In the genomic region with DNA sequence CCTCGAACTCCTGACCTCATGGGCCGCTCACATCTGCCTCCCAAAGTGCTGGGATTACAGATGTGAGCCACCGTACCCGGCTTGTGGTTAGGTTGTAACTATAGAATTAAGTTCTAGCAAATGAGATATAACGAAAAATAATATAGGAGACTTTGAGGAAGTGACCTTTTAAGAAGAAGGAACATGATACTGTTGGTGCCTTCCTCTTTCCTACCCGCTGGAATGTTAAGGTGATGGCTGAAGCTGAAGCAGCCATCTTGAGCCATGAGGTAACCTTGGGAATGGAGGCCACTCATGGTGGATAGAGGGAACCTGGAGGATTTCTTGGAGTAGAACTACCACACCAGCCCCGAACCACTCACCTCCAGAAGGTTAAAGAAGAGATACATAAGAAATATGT, we compare ENCODE assay signal across 32 cellular contexts.
"Had no signal": no experiment of that assay in that cellular context is flagged by ENCODE, and none has a peak within 500 bp of the region (broad histone marks: within the 10 kb centered on the region; RNA-seq: fewer than 3 reads in every experiment).

No MANE protein-coding gene starts in this region.

- H3K4me3 Mint-ChIP-seq: activated CD4-positive, alpha-beta memory T cell treated with anti-CD3 and anti-CD28 coated beads for 36 hours; activated CD4-positive, alpha-beta T cell treated with anti-CD3 and anti-CD28 coated beads for 36 hours; activated CD4-positive, alpha-beta T cell treated with anti-CD3 and anti-CD28 coated beads, Interleukin-2, amount 10 ng/mL, durations not matched to agents 24 days and 14 days; activated CD8-positive, alpha-beta memory T cell treated with anti-CD3 and anti-CD28 coated beads, Interleukin-2, amount 10 ng/mL, durations not matched to agents 7 days and 5 days; activated CD8-positive, alpha-beta T cell treated with anti-CD3 and anti-CD28 coated beads, Interleukin-2, amount 10 ng/mL, durations not matched to agents 7 days and 5 days; activated naive CD4-positive, alpha-beta T cell treated with anti-CD3 and anti-CD28 coated beads, Interleukin-2, amount 10 ng/mL, durations not matched to agents 7 days and 5 days; activated naive CD8-positive, alpha-beta T cell treated with anti-CD3 and anti-CD28 coated beads, Interleukin-2, amount 10 ng/mL, durations not matched to agents 7 days and 5 days; activated T-helper 1 cell treated with anti-CD3 and anti-CD28 coated beads, Interleukin-12 subunit alpha, Interleukin-12 subunit beta, Interleukin-2, Interleukin-4 antibody, amounts not matched to agents 30 ng/mL and 10 ng/mL and 1 ng/mL, durations not matched to agents 14 hours and 24 hours and 36 hours; brain; endodermal cell had no signal

- H3K36me3 ChIP-seq: ascending aorta, breast epithelium, cardiac muscle cell, colonic mucosa had no signal

- H3K4me1 Mint-ChIP-seq: activated CD4-positive, alpha-beta T cell treated with anti-CD3 and anti-CD28 coated beads for 36 hours; activated CD4-positive, alpha-beta T cell treated with anti-CD3 and anti-CD28 coated beads, Interleukin-2, amount 10 ng/mL, durations not matched to agents 24 days and 14 days; activated CD8-positive, alpha-beta memory T cell treated with anti-CD3 and anti-CD28 coated beads, Interleukin-2, amount 10 ng/mL, durations not matched to agents 7 days and 5 days; activated naive CD4-positive, alpha-beta T cell treated with anti-CD3 and anti-CD28 coated beads, Interleukin-2, amount 10 ng/mL, durations not matched to agents 7 days and 5 days; activated naive CD8-positive, alpha-beta T cell treated with anti-CD3 and anti-CD28 coated beads, Interleukin-2, amount 10 ng/mL, durations not matched to agents 7 days and 5 days had no signal

- H3K36me3 Mint-ChIP-seq: activated CD4-positive, alpha-beta memory T cell treated with anti-CD3 and anti-CD28 coated beads for 36 hours; activated CD8-positive, alpha-beta memory T cell treated with anti-CD3 and anti-CD28 coated beads, Interleukin-2, amount 10 ng/mL, durations not matched to agents 7 days and 5 days; activated naive CD4-positive, alpha-beta T cell treated with anti-CD3 and anti-CD28 coated beads, Interleukin-2, amount 10 ng/mL, durations not matched to agents 7 days and 5 days; activated naive CD4-positive, alpha-beta T cell treated with anti-CD3 and anti-CD28 coated beads, Interleukin-2, amount 50 U/mL, for 72 hours; activated naive CD8-positive, alpha-beta T cell treated with anti-CD3 and anti-CD28 coated beads, Interleukin-2, amount 10 ng/mL, durations not matched to agents 7 days and 5 days; brain had no signal

- ATAC-seq: activated CD4-positive, alpha-beta T cell treated with anti-CD3 and anti-CD28 coated beads for 36 hours; activated CD8-positive, alpha-beta memory T cell treated with anti-CD3 and anti-CD28 coated beads, Interleukin-2, amount 10 ng/mL, durations not matched to agents 7 days and 5 days; activated CD8-positive, alpha-beta T cell treated with anti-CD3 and anti-CD28 coated beads, Interleukin-2, amount 10 ng/mL, durations not matched to agents 7 days and 5 days; activated naive CD4-positive, alpha-beta T cell treated with anti-CD3 and anti-CD28 coated beads, Interleukin-2, amount 50 U/mL, for 72 hours; esophagus mucosa had no signal

- H3K4me3 ChIP-seq: ascending aorta, breast epithelium, cardiac muscle cell, colonic mucosa had no signal

- H3K27me3 ChIP-seq: ascending aorta, colonic mucosa had no signal

- H3K9me3 Mint-ChIP-seq: activated CD4-positive, alpha-beta memory T cell treated with anti-CD3 and anti-CD28 coated beads for 36 hours; activated CD4-positive, alpha-beta T cell treated with anti-CD3 and anti-CD28 coated beads, Interleukin-2, amount 10 ng/mL, durations not matched to agents 24 days and 14 days; activated naive CD4-positive, alpha-beta T cell treated with anti-CD3 and anti-CD28 coated beads, Interleukin-2, amount 10 ng/mL, durations not matched to agents 7 days and 5 days; activated naive CD4-positive, alpha-beta T cell treated with anti-CD3 and anti-CD28 coated beads, Interleukin-2, amount 50 U/mL, for 72 hours; activated naive CD8-positive, alpha-beta T cell treated with anti-CD3 and anti-CD28 coated beads, Interleukin-2, amount 10 ng/mL, durations not matched to agents 7 days and 5 days; activated T-helper 1 cell treated with anti-CD3 and anti-CD28 coated beads, Interleukin-12 subunit alpha, Interleukin-12 subunit beta, Interleukin-2, Interleukin-4 antibody, amounts not matched to agents 30 ng/mL and 10 ng/mL and 1 ng/mL, durations not matched to agents 14 hours and 24 hours and 36 hours; activated T-helper 2 cell treated with anti-CD3 and anti-CD28 coated beads, Interferon-gamma antibody, Interleukin-2, Interleukin-4, amounts not matched to agents 10 μg/mL and 5 μg/mL and 100 μg/mL, durations not matched to agents 14 hours and 24 hours and 36 hours had no signal

- H3K27ac Mint-ChIP-seq: activated CD4-positive, alpha-beta memory T cell treated with anti-CD3 and anti-CD28 coated beads for 36 hours; activated CD4-positive, alpha-beta T cell treated with anti-CD3 and anti-CD28 coated beads for 36 hours; activated CD4-positive, alpha-beta T cell treated with anti-CD3 and anti-CD28 coated beads, Interleukin-2, amount 10 ng/mL, durations not matched to agents 24 days and 14 days; activated CD8-positive, alpha-beta memory T cell treated with anti-CD3 and anti-CD28 coated beads, Interleukin-2, amount 10 ng/mL, durations not matched to agents 7 days and 5 days; activated CD8-positive, alpha-beta T cell treated with anti-CD3 and anti-CD28 coated beads, Interleukin-2, amount 10 ng/mL, durations not matched to agents 7 days and 5 days; activated naive CD4-positive, alpha-beta T cell treated with anti-CD3 and anti-CD28 coated beads, Interleukin-2, amount 10 ng/mL, durations not matched to agents 7 days and 5 days; activated naive CD4-positive, alpha-beta T cell treated with anti-CD3 and anti-CD28 coated beads, Interleukin-2, amount 50 U/mL, for 72 hours; activated naive CD8-positive, alpha-beta T cell treated with anti-CD3 and anti-CD28 coated beads, Interleukin-2, amount 10 ng/mL, durations not matched to agents 7 days and 5 days; activated T-helper 1 cell treated with anti-CD3 and anti-CD28 coated beads, Interleukin-12 subunit alpha, Interleukin-12 subunit beta, Interleukin-2, Interleukin-4 antibody, amounts not matched to agents 30 ng/mL and 10 ng/mL and 1 ng/mL, durations not matched to agents 14 hours and 24 hours and 36 hours; activated T-helper 2 cell treated with anti-CD3 and anti-CD28 coated beads, Interferon-gamma antibody, Interleukin-2, Interleukin-4, amounts not matched to agents 10 μg/mL and 5 μg/mL and 100 μg/mL, durations not matched to agents 14 hours and 24 hours and 36 hours; brain; endodermal cell had no signal

- H3K4me1 ChIP-seq: ascending aorta, breast epithelium, colonic mucosa had no signal

- DNase-seq: activated CD4-positive, alpha-beta memory T cell treated with anti-CD3 and anti-CD28 coated beads for 36 hours; activated CD4-positive, alpha-beta T cell treated with anti-CD3 and anti-CD28 coated beads for 36 hours; activated CD4-positive, alpha-beta T cell treated with anti-CD3 and anti-CD28 coated beads, Interleukin-2, amount 10 ng/mL, durations not matched to agents 24 days and 14 days; activated CD4-positive, CD25-positive, alpha-beta regulatory T cell; activated CD4-positive, CD25-positive, alpha-beta regulatory T cell treated with anti-CD3 and anti-CD28 coated beads, Interleukin-2, amount 50 U/mL, for 72 hours; activated CD8-positive, alpha-beta memory T cell treated with anti-CD3 and anti-CD28 coated beads, Interleukin-2, amount 10 ng/mL, durations not matched to agents 7 days and 5 days; activated CD8-positive, alpha-beta memory T cell treated with anti-CD3 and anti-CD28 coated beads, Interleukin-2, amount 50 U/mL, for 4 hours; activated CD8-positive, alpha-beta T cell treated with anti-CD3 and anti-CD28 coated beads, Interleukin-2, amount 10 ng/mL, durations not matched to agents 7 days and 5 days; activated effector memory CD4-positive, alpha-beta T cell treated with anti-CD3 and anti-CD28 coated beads, Interleukin-2, amount 50 U/mL, for 16 hours; activated naive CD4-positive, alpha-beta T cell; activated naive CD4-positive, alpha-beta T cell treated with anti-CD3 and anti-CD28 coated beads, Interleukin-2, amount 10 ng/mL, durations not matched to agents 7 days and 5 days; activated naive CD8-positive, alpha-beta T cell treated with anti-CD3 and anti-CD28 coated beads, Interleukin-2, amount 10 ng/mL, durations not matched to agents 7 days and 5 days; activated T-cell treated with anti-CD3 and anti-CD28 coated beads, Interleukin-2, amount 50 U/mL, for 1 hour; activated T-cell treated with anti-CD3 and anti-CD28 coated beads, Interleukin-2, amount 50 U/mL, for 48 hours; central memory CD4-positive, alpha-beta T cell; cerebellar nuclear complex; colonic mucosa; effector CD8-positive, alpha-beta T cell; endodermal cell; foreskin fibroblast; head of caudate nucleus; hippocampal formation; T1000 had no signal

- H3K27ac ChIP-seq: ascending aorta, breast epithelium, cardiac muscle cell, colonic mucosa had no signal

- H3K9me3 ChIP-seq: ascending aorta, breast epithelium, colonic mucosa had no signal

- FAIRE-seq: frontal cortex had no signal
